ENCODE assay signal across 13 cellular contexts in genomic region chr5:148973455-148973854, GRCh38.
DNase-seq lines count a peak whose midpoint lies in the region; ATAC-seq and TF ChIP-seq lines count a peak whose summit lies in the region.
"Had no signal": no experiment of that assay in that cellular context is flagged by ENCODE, and none has a peak within 500 bp of the region (broad histone marks: within the 10 kb centered on the region; RNA-seq: fewer than 3 reads in every experiment).

No MANE protein-coding gene starts in this region.

- ATAC-seq in activated T-cell treated with anti-CD3 and anti-CD28 coated beads, Interleukin-2, amount 50 U/mL, for 72 hours (replicated peaks in 1 of 2): no peak
- no peak for ATAC-seq in GM18873 (IDR thresholded peaks at IDR 0.05; ENCODE audit: low FRiP score, unreplicated experiment)
- ATAC-seq in stimulated activated memory B cell treated with anti-CD40 and anti-IgM and Interleukin-4, amounts not matched to agents 10 μg/mL and 1 μg/mL and 100 μg/mL, for 72 hours: no peak
- ATAC-seq: activated CD4-positive, alpha-beta T cell treated with anti-CD3 and anti-CD28 coated beads for 36 hours had no signal

- no peaks in the 10 kb centered on the region for H3K9me3 ChIP-seq in A673 (ENCODE audit: low read depth, low read length, poor library complexity, severe bottlenecking)
- H3K9me3 ChIP-seq: pancreas had no signal

- no peaks in the 10 kb centered on the region for H3K36me3 ChIP-seq in A673 (ENCODE audit: insufficient read depth, low read length, poor library complexity, severe bottlenecking)
- H3K36me3 ChIP-seq: cardiac muscle cell, pancreas had no signal

- peaks cover 85% of the 10 kb centered on the region for H3K4me1 Mint-ChIP-seq in osteocyte (ENCODE audit: unreplicated experiment)
- H3K4me1 Mint-ChIP-seq in activated T-cell treated with anti-CD3 and anti-CD28 coated beads, Interleukin-2, amount 50 U/mL, for 72 hours (ENCODE audit: low read depth): no peaks in the 10 kb centered on the region
- no peaks in the 10 kb centered on the region for H3K4me1 Mint-ChIP-seq in stimulated activated memory B cell treated with anti-CD40 and anti-IgM and Interleukin-4, amounts not matched to agents 10 μg/mL and 1 μg/mL and 100 μg/mL, for 72 hours
- H3K4me1 Mint-ChIP-seq: activated CD4-positive, alpha-beta T cell treated with anti-CD3 and anti-CD28 coated beads for 36 hours had no signal

- no peaks in the 10 kb centered on the region for H3K9me3 Mint-ChIP-seq in osteocyte (ENCODE audit: unreplicated experiment)
- H3K9me3 Mint-ChIP-seq in activated T-cell treated with anti-CD3 and anti-CD28 coated beads, Interleukin-2, amount 50 U/mL, for 72 hours: no peaks in the 10 kb centered on the region
- no peaks in the 10 kb centered on the region for H3K9me3 Mint-ChIP-seq in stimulated activated memory B cell treated with anti-CD40 and anti-IgM and Interleukin-4, amounts not matched to agents 10 μg/mL and 1 μg/mL and 100 μg/mL, for 72 hours

- TF ChIP-seq CTCF in A673 (conservative IDR thresholded peaks at IDR 0.05; ENCODE audit: low read depth, low read length): no peak
- TF ChIP-seq CTCF in coronary artery (IDR thresholded peaks at IDR 0.05): no peak
- TF ChIP-seq CTCF in osteocyte (IDR thresholded peaks at IDR 0.05): no peak

- H3K4me1 ChIP-seq in A673 (ENCODE audit: insufficient read depth, low read length, poor library complexity, severe bottlenecking): no peaks in the 10 kb centered on the region

- H3K27ac ChIP-seq in A673 (ENCODE audit: low read depth, low read length, poor library complexity, severe bottlenecking): no peak overlapping the region
- H3K27ac ChIP-seq in coronary artery: peak overlapping the region; percentile 73 to 84
- H3K27ac ChIP-seq: cardiac muscle cell, pancreas, SK-N-MC had no signal

- H3K27ac Mint-ChIP-seq in osteocyte (ENCODE audit: unreplicated experiment): peak overlapping the region; percentile 95
- H3K27ac Mint-ChIP-seq in activated T-cell treated with anti-CD3 and anti-CD28 coated beads, Interleukin-2, amount 50 U/mL, for 72 hours: no peak overlapping the region
- H3K27ac Mint-ChIP-seq in stimulated activated memory B cell treated with anti-CD40 and anti-IgM and Interleukin-4, amounts not matched to agents 10 μg/mL and 1 μg/mL and 100 μg/mL, for 72 hours: no peak overlapping the region
- H3K27ac Mint-ChIP-seq: activated CD4-positive, alpha-beta T cell treated with anti-CD3 and anti-CD28 coated beads for 36 hours had no signal

- intact Hi-C loops in A673 (cut with micrococcal nuclease; ENCODE audit: unreplicated experiment): no loop called here

- no peaks in the 10 kb centered on the region for H3K27me3 ChIP-seq in A673 (replicated peaks; ENCODE audit: insufficient read depth, low read depth, low read length, poor library complexity)
- H3K27me3 ChIP-seq: cardiac muscle cell, pancreas had no signal

- no peak overlapping the region for H3K4me3 Mint-ChIP-seq in osteocyte (ENCODE audit: unreplicated experiment)
- no peak overlapping the region for H3K4me3 Mint-ChIP-seq in activated T-cell treated with anti-CD3 and anti-CD28 coated beads, Interleukin-2, amount 50 U/mL, for 72 hours
- H3K4me3 Mint-ChIP-seq in stimulated activated memory B cell treated with anti-CD40 and anti-IgM and Interleukin-4, amounts not matched to agents 10 μg/mL and 1 μg/mL and 100 μg/mL, for 72 hours: no peak overlapping the region
- H3K4me3 Mint-ChIP-seq: activated CD4-positive, alpha-beta T cell treated with anti-CD3 and anti-CD28 coated beads for 36 hours had no signal

- POLR2A ChIA-PET in A673 (lab: Charles Lee; ENCODE audit: low non-redundant PET): no interaction called here

- no peaks in the 10 kb centered on the region for H3K36me3 Mint-ChIP-seq in osteocyte (ENCODE audit: unreplicated experiment)
- H3K36me3 Mint-ChIP-seq in activated T-cell treated with anti-CD3 and anti-CD28 coated beads, Interleukin-2, amount 50 U/mL, for 72 hours (ENCODE audit: insufficient read depth in 2 of 2): no peaks in the 10 kb centered on the region
- no peaks in the 10 kb centered on the region for H3K36me3 Mint-ChIP-seq in stimulated activated memory B cell treated with anti-CD40 and anti-IgM and Interleukin-4, amounts not matched to agents 10 μg/mL and 1 μg/mL and 100 μg/mL, for 72 hours

- BruUV-seq in A673 (replicated peaks; lab: Mats Ljungman, UMichigan): no TSS peak

- CTCF ChIA-PET in A673 (lab: Charles Lee): interaction anchor here (1.7 kb wide), 1 partner anchor 16 kb away, joined by 6 read pairs; no protein-coding TSS in a partner anchor

- DNase-seq in A673 (ENCODE audit: low spot score): peak; percentile 27
- DNase-seq in NCI-H446 (lab: John Stamatoyannopoulos, UW): peak; percentile 59 to 85
- DNase-seq in coronary artery (ENCODE audit: low spot score): no peak
- DNase-seq in osteocyte (ENCODE audit: extremely low spot score, unreplicated experiment): no peak
- DNase-seq in SIG-M5 treated with dmso at 0.1 percent for 504 hours (lab: John Stamatoyannopoulos, UW; ENCODE audit: unreplicated experiment): no peak
- no peak for DNase-seq in activated T-cell treated with anti-CD3 and anti-CD28 coated beads, Interleukin-2, amount 50 U/mL, for 72 hours
- DNase-seq: activated CD4-positive, alpha-beta T cell treated with anti-CD3 and anti-CD28 coated beads for 36 hours; pancreas; stimulated activated CD4-positive, alpha-beta T cell treated with anti-CD3 and anti-CD28 coated beads, Interleukin-4, amount 100 ng/mL, for 24 hours had no signal

- H3K27me3 Mint-ChIP-seq in osteocyte (ENCODE audit: unreplicated experiment): no peaks in the 10 kb centered on the region
- peaks cover 9% of the 10 kb centered on the region for H3K27me3 Mint-ChIP-seq in activated T-cell treated with anti-CD3 and anti-CD28 coated beads, Interleukin-2, amount 50 U/mL, for 72 hours (ENCODE audit: low read depth)
- peaks cover 29% of the 10 kb centered on the region for H3K27me3 Mint-ChIP-seq in stimulated activated memory B cell treated with anti-CD40 and anti-IgM and Interleukin-4, amounts not matched to agents 10 μg/mL and 1 μg/mL and 100 μg/mL, for 72 hours

- H3K4me3 ChIP-seq in A673 (ENCODE audit: low read depth, low read length, poor library complexity, severe bottlenecking): no peak overlapping the region
- peak overlapping the region; percentile 11 for H3K4me3 ChIP-seq in coronary artery
- H3K4me3 ChIP-seq: cardiac muscle cell, pancreas, SK-N-MC had no signal

Comparison
In these comparisons a context has a peak if more than half of its experiments do, and no peak if none do; other contexts are left out.
1. DNase-seq: peak in A673 (single experiment) and NCI-H446 (2 of 2); none in coronary artery (single experiment), osteocyte (single experiment), SIG-M5 treated with dmso at 0.1 percent for 504 hours (single experiment) and activated T-cell treated with anti-CD3 and anti-CD28 coated beads, Interleukin-2, amount 50 U/mL, for 72 hours (0 of 2).